ENCODE assay signal across 1 cellular context in the genomic region with DNA sequence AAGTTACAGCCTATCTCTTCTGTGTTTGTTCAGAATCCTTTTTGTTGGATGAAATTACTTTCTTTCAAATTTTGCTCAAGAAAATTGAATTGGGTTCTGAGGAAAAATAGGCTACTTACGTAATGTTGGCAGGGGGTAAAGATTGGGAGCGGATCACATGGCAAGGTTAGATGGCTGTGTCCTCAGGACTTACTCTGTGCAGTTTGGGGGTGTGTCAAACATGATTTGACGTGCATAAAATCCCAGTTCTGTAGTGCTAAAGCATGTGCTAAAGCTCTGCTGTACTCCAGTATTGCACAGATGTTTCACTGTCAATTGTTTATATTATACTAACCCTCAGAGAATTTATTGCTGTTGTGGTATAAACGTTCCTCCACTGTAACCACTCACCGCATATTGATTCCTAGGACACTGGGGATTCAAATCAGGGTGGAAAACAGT.
TF ChIP-seq lines count a peak whose summit lies in the region.

No MANE protein-coding gene starts in this region.

TF ChIP-seq in HEK293, 187 proteins besides CTCF, POLR2A, EP300 and RAD21 (continued from another document):
- TF ChIP-seq, protein P1, sequence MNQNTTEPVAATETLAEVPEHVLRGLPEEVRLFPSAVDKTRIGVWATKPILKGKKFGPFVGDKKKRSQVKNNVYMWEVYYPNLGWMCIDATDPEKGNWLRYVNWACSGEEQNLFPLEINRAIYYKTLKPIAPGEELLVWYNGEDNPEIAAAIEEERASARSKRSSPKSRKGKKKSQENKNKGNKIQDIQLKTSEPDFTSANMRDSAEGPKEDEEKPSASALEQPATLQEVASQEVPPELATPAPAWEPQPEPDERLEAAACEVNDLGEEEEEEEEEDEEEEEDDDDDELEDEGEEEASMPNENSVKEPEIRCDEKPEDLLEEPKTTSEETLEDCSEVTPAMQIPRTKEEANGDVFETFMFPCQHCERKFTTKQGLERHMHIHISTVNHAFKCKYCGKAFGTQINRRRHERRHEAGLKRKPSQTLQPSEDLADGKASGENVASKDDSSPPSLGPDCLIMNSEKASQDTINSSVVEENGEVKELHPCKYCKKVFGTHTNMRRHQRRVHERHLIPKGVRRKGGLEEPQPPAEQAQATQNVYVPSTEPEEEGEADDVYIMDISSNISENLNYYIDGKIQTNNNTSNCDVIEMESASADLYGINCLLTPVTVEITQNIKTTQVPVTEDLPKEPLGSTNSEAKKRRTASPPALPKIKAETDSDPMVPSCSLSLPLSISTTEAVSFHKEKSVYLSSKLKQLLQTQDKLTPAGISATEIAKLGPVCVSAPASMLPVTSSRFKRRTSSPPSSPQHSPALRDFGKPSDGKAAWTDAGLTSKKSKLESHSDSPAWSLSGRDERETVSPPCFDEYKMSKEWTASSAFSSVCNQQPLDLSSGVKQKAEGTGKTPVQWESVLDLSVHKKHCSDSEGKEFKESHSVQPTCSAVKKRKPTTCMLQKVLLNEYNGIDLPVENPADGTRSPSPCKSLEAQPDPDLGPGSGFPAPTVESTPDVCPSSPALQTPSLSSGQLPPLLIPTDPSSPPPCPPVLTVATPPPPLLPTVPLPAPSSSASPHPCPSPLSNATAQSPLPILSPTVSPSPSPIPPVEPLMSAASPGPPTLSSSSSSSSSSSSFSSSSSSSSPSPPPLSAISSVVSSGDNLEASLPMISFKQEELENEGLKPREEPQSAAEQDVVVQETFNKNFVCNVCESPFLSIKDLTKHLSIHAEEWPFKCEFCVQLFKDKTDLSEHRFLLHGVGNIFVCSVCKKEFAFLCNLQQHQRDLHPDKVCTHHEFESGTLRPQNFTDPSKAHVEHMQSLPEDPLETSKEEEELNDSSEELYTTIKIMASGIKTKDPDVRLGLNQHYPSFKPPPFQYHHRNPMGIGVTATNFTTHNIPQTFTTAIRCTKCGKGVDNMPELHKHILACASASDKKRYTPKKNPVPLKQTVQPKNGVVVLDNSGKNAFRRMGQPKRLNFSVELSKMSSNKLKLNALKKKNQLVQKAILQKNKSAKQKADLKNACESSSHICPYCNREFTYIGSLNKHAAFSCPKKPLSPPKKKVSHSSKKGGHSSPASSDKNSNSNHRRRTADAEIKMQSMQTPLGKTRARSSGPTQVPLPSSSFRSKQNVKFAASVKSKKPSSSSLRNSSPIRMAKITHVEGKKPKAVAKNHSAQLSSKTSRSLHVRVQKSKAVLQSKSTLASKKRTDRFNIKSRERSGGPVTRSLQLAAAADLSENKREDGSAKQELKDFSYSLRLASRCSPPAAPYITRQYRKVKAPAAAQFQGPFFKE (tag by site-specific recombination; IDR thresholded peaks at IDR 0.05; ENCODE audit: borderline replicate concordance) = no peak
- TF ChIP-seq, protein P2, sequence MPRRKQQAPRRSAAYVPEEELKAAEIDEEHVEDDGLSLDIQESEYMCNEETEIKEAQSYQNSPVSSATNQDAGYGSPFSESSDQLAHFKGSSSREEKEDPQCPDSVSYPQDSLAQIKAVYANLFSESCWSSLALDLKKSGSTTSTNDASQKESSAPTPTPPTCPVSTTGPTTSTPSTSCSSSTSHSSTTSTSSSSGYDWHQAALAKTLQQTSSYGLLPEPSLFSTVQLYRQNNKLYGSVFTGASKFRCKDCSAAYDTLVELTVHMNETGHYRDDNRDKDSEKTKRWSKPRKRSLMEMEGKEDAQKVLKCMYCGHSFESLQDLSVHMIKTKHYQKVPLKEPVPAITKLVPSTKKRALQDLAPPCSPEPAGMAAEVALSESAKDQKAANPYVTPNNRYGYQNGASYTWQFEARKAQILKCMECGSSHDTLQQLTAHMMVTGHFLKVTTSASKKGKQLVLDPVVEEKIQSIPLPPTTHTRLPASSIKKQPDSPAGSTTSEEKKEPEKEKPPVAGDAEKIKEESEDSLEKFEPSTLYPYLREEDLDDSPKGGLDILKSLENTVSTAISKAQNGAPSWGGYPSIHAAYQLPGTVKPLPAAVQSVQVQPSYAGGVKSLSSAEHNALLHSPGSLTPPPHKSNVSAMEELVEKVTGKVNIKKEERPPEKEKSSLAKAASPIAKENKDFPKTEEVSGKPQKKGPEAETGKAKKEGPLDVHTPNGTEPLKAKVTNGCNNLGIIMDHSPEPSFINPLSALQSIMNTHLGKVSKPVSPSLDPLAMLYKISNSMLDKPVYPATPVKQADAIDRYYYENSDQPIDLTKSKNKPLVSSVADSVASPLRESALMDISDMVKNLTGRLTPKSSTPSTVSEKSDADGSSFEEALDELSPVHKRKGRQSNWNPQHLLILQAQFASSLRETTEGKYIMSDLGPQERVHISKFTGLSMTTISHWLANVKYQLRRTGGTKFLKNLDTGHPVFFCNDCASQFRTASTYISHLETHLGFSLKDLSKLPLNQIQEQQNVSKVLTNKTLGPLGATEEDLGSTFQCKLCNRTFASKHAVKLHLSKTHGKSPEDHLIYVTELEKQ (tag by site-specific recombination; IDR thresholded peaks at IDR 0.05; ENCODE audit: borderline replicate concordance) = no peak
